In genomic region chr1:38037481-38037939, GRCh38 we compare ENCODE assay signal across 11 cellular contexts. TPM values are rescaled to one million over a fixed set of nuclear protein-coding genes. Genes with fewer than 3 reads are reported as not detected.
DNase-seq lines count a peak whose midpoint lies in the region; ATAC-seq and TF ChIP-seq lines count a peak whose summit lies in the region.
"Had no signal": no experiment of that assay in that cellular context is flagged by ENCODE, and none has a peak within 500 bp of the region (broad histone marks: within the 10 kb centered on the region; RNA-seq: fewer than 3 reads in every experiment).

No MANE protein-coding gene starts in this region.

- no peak overlapping the region for H3K27ac Mint-ChIP-seq in effector memory CD8-positive, alpha-beta T cell
- H3K27ac Mint-ChIP-seq: immature natural killer cell had no signal

- H3K36me3 ChIP-seq in SK-N-MC (ENCODE audit: insufficient read depth, low read length), result no peaks in the 10 kb centered on the region

- H3K27ac ChIP-seq in SK-N-MC, result 0 out of 2 replicates have a peak overlapping the region, but pooled peaks have one; percentile 7

- no peaks in the 10 kb centered on the region for H3K9me3 ChIP-seq in SK-N-MC (ENCODE audit: low read depth, low read length)

- TF ChIP-seq CTCF in AG09309 (IDR thresholded peaks at IDR 0.05; ENCODE audit: control insufficient read depth, insufficient read depth, low read depth, low read length, missing control alignments) (peak; percentile 21), GM12872 (IDR thresholded peaks at IDR 0.05; ENCODE audit: insufficient read depth, low read depth, low read length) (peak; percentile 34), fibroblast of the aortic adventitia (IDR thresholded peaks at IDR 0.05; ENCODE audit: insufficient read depth, low read length) (no peak)

- ATAC-seq in effector memory CD8-positive, alpha-beta T cell (replicated peaks), result no peak
- ATAC-seq in HG03045 (IDR thresholded peaks at IDR 0.05; ENCODE audit: unreplicated experiment) (no peak), HG03175 (IDR thresholded peaks at IDR 0.05; ENCODE audit: unreplicated experiment) (no peak)

- peaks cover 27 to 42% of the 10 kb centered on the region in 2 donors for H3K27me3 Mint-ChIP-seq in effector memory CD8-positive, alpha-beta T cell

- no peak overlapping the region for H3K9ac ChIP-seq in SK-N-MC (ENCODE audit: insufficient read length)

- no peak overlapping the region for H3K4me3 Mint-ChIP-seq in effector memory CD8-positive, alpha-beta T cell
- H3K4me3 Mint-ChIP-seq: immature natural killer cell had no signal

- DNase-seq in AG09309 (ENCODE audit: low read depth), result no peak
- no peak for DNase-seq in SK-N-MC (ENCODE audit: low read depth, low spot score)
- DNase-seq in fibroblast of the aortic adventitia (ENCODE audit: low read depth), result peak; percentile 35
- DNase-seq in RPMI8226, result no peak
- DNase-seq in effector memory CD8-positive, alpha-beta T cell, result no peak
- DNase-seq: activated T-cell treated with anti-CD3 and anti-CD28 coated beads, Interleukin-2, amount 50 U/mL, for 1 hour; immature natural killer cell; NCI-H1436 treated with DMSO at 0.1 percent for 48 hours had no signal

- no peaks in the 10 kb centered on the region for H3K4me1 Mint-ChIP-seq in effector memory CD8-positive, alpha-beta T cell (ENCODE audit: low read depth in 2 of 2)
- H3K4me1 Mint-ChIP-seq: immature natural killer cell had no signal

- H3K4me3 ChIP-seq in AG09309 (ENCODE audit: control insufficient read depth, low read depth, low read length) (no peak overlapping the region), SK-N-MC (no peak overlapping the region), fibroblast of the aortic adventitia (ENCODE audit: low read depth, low read length) (no peak overlapping the region)

- H3K36me3 Mint-ChIP-seq in effector memory CD8-positive, alpha-beta T cell (ENCODE audit: insufficient read depth), result no peaks in the 10 kb centered on the region
- H3K36me3 Mint-ChIP-seq: immature natural killer cell had no signal

- no peaks in the 10 kb centered on the region for H3K9me3 Mint-ChIP-seq in effector memory CD8-positive, alpha-beta T cell
- H3K9me3 Mint-ChIP-seq: immature natural killer cell had no signal

RNA-seq across cellular contexts. Expression of gene POU3F1, which starts 9.1 kb away (rescaled TPM):
- total RNA-seq in fibroblast of the aortic adventitia (ENCODE audit: low replicate concordance), result not detected in 2 replicates

RNA-seq across cellular contexts. Expression of gene UTP11, which starts 25.0 kb away (rescaled TPM):
- total RNA-seq in fibroblast of the aortic adventitia (ENCODE audit: low replicate concordance), result 23.1 and 68.1 TPM in 2 replicates

RNA-seq across cellular contexts. Expression of gene FHL3, which starts 32.2 kb away (rescaled TPM):
- 6.1 and 15.6 TPM in 2 replicates for total RNA-seq in fibroblast of the aortic adventitia (ENCODE audit: low replicate concordance)

RNA-seq across cellular contexts. Expression of gene SF3A3, which starts 47.7 kb away (rescaled TPM):
- 75.2 and 87.7 TPM in 2 replicates for total RNA-seq in fibroblast of the aortic adventitia (ENCODE audit: low replicate concordance)
